17 cellular contexts compared by ENCODE assay signal in the genomic region with DNA sequence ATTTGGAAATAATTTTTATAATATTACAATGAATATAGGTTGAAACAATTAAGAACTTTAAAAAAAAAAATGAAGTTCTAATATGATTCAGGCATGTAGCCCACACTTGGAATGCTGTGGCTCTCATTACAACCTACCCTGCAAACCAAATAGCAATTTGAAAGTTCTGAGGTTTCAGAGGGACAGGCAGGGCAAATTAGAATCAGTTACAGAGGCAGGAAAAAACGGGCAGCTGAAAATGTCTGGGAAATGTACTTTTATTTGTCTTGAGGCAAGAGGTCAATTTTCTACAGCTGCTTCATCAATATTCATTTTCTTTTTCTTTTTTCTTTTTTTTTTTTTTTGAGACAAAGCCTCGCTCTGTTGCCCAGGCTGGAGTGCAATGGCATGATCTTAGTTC.
A peak's percentile ranks its signal among the peaks of the same experiment; 100 is the strongest.
DNase-seq lines count a peak whose midpoint lies in the region; ATAC-seq and TF ChIP-seq lines count a peak whose summit lies in the region.
"Had no signal": no experiment of that assay in that cellular context is flagged by ENCODE, and none has a peak within 500 bp of the region (broad histone marks: within the 10 kb centered on the region; RNA-seq: fewer than 3 reads in every experiment).

No MANE protein-coding gene starts in this region.

- H3K27ac Mint-ChIP-seq in Caco-2 (ENCODE audit: unreplicated experiment) (peak overlapping the region; percentile 64), IgD-negative memory B cell (peak overlapping the region; percentile 56 to 98 (median 91))

- no peak for TF ChIP-seq POLR2A in testis (IDR thresholded peaks at IDR 0.05)

- CTCF ChIA-PET in Caco-2 (lab: Charles Lee), result no interaction called here

- H3K27me3 ChIP-seq in Caco-2 (replicated peaks; ENCODE audit: control insufficient read depth, insufficient read depth, low read length) (no peaks in the 10 kb centered on the region), testis (no peaks in the 10 kb centered on the region)
- H3K27me3 ChIP-seq: BLaER1 had no signal

- no peak overlapping the region for H3K4me3 Mint-ChIP-seq in Caco-2 (ENCODE audit: unreplicated experiment)
- H3K4me3 Mint-ChIP-seq in IgD-negative memory B cell, result peak overlapping the region in 2 of 4 donors; percentile 38 to 81
- H3K4me3 Mint-ChIP-seq: mesothelial cell of epicardium had no signal

- POLR2A ChIA-PET in Caco-2 (lab: Charles Lee), result no interaction called here

- H3K36me3 Mint-ChIP-seq in Caco-2 (ENCODE audit: insufficient read depth, unreplicated experiment), result no peaks in the 10 kb centered on the region
- peaks cover 6% of the 10 kb centered on the region for H3K36me3 Mint-ChIP-seq in IgD-negative memory B cell
- H3K36me3 Mint-ChIP-seq: brain, mesothelial cell of epicardium had no signal

- intact Hi-C loops in Caco-2 (cut with micrococcal nuclease; ENCODE audit: unreplicated experiment), result loop anchor here (2.0 to 5.0 kb wide), 2 partner anchors 38 to 370 kb away; no protein-coding TSS in a partner anchor
- intact Hi-C loops in testis (cut with DNase I; ENCODE audit: low total_unique reads), result no loop called here

- TF ChIP-seq CTCF in Caco-2 (IDR thresholded peaks at IDR 0.05; ENCODE audit: insufficient read depth in 1 of 2, low read depth in 1 of 2, low read length in 1 of 2, severe bottlenecking in 1 of 2, unreplicated experiment in 1 of 2) (no peak), testis (IDR thresholded peaks at IDR 0.05) (no peak)

- no peak for ATAC-seq in HG03045 (IDR thresholded peaks at IDR 0.05; ENCODE audit: unreplicated experiment)

- H3K27me3 Mint-ChIP-seq in Caco-2 (ENCODE audit: insufficient read depth, unreplicated experiment) (no peaks in the 10 kb centered on the region), IgD-negative memory B cell (peaks cover 2% of the 10 kb centered on the region)
- H3K27me3 Mint-ChIP-seq: brain; stimulated activated naive CD8-positive, alpha-beta T cell treated with anti-CD3 and anti-CD28 coated beads, Interleukin-15, amount 100 ng/mL, for 72 hours had no signal

- DNase-seq in Caco-2 (no peak), astrocyte of the hippocampus (ENCODE audit: low read depth, low spot score) (peak; percentile 83), testis (no peak), amniotic stem cell (lab: John Stamatoyannopoulos, UW) (no peak), NCI-H1092 (lab: John Stamatoyannopoulos, UW) (no peak)
- DNase-seq: activated CD4-positive, alpha-beta T cell treated with anti-CD3 and anti-CD28 coated beads, Interleukin-2, amount 50 U/mL, for 4 hours; GOT3; NCI-H1048; nucleus accumbens; SIG-M5; stimulated activated naive CD8-positive, alpha-beta T cell treated with anti-CD3 and anti-CD28 coated beads, Interleukin-15, amount 100 ng/mL, for 72 hours had no signal

- WGBS in mesodermal cell (ENCODE audit: insufficient coverage in 2 of 2), 2 experiments, result 100% methylated on average over 1 of the region's 2 CpGs
- 64 to 65% methylated on average over 2 of the region's 2 CpGs for WGBS in testis, 2 donors

- H3K27ac ChIP-seq in mesodermal cell (ENCODE audit: low read depth, low read length, severe bottlenecking), result peak overlapping the region; percentile 94
- no peak overlapping the region for H3K27ac ChIP-seq in testis
- H3K27ac ChIP-seq: BLaER1 had no signal

- H3K36me3 ChIP-seq in Caco-2 (ENCODE audit: control insufficient read depth, insufficient read depth, low read length), result no peaks in the 10 kb centered on the region
- no peaks in the 10 kb centered on the region for H3K36me3 ChIP-seq in mesodermal cell (ENCODE audit: control insufficient read depth, insufficient read depth, low read length)
- H3K36me3 ChIP-seq in testis (ENCODE audit: low read depth, missing control alignments), result no peaks in the 10 kb centered on the region
- H3K36me3 ChIP-seq: BLaER1 had no signal

- H3K9me3 Mint-ChIP-seq in Caco-2 (ENCODE audit: unreplicated experiment) (no peaks in the 10 kb centered on the region), IgD-negative memory B cell (no peaks in the 10 kb centered on the region)
- H3K9me3 Mint-ChIP-seq: mesothelial cell of epicardium; stimulated activated naive CD8-positive, alpha-beta T cell treated with anti-CD3 and anti-CD28 coated beads, Interleukin-15, amount 100 ng/mL, for 72 hours had no signal

- H3K9me3 ChIP-seq in Caco-2 (no peaks in the 10 kb centered on the region), mesodermal cell (ENCODE audit: control insufficient read depth, low read length) (no peaks in the 10 kb centered on the region), testis (no peaks in the 10 kb centered on the region)

- peaks cover 58% of the 10 kb centered on the region for H3K4me1 ChIP-seq in Caco-2
- peaks cover 75% of the 10 kb centered on the region for H3K4me1 ChIP-seq in mesodermal cell (ENCODE audit: control insufficient read depth, insufficient read depth, low read length, poor library complexity, severe bottlenecking)
- peaks cover 16% of the 10 kb centered on the region for H3K4me1 ChIP-seq in testis

- no TSS peak for BruUV-seq in Caco-2 (replicated peaks; lab: Mats Ljungman, UMichigan)

- H3K4me1 Mint-ChIP-seq in Caco-2 (ENCODE audit: low read depth, unreplicated experiment) (peaks cover 43% of the 10 kb centered on the region), IgD-negative memory B cell (peaks cover 78 to 88% (median 86%) of the 10 kb centered on the region in 3 donors)

- H3K4me3 ChIP-seq in Caco-2 (ENCODE audit: low read depth, low read length) (no peak overlapping the region), mesodermal cell (ENCODE audit: extremely low read depth, insufficient read depth, low read length, poor library complexity, severe bottlenecking) (no peak overlapping the region), testis (no peak overlapping the region)
- H3K4me3 ChIP-seq: BLaER1 had no signal
